Comparison of ENCODE assay signal across 8 cellular contexts in the genomic region with DNA sequence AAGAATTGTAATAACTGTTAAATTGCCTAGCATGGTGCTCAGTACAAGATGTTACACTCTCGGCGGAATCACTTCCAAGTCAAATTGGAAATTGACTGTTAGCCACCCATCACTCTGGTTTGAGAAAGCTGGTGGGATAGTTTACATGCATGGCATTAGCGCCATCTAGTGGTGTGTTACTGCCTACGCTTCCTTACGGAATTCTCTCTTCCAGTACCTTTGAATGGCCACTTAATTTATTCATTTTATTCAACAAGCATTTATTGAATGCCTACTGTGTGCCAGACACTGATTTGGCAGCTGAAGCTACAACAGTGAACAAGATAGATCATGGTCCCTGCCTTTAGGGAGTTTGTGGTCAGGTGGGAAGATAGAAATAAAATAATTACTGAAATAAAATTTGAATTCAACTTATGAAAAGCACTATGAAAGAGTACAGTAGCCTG. TPM values are rescaled to one million over a fixed set of nuclear protein-coding genes. Genes with fewer than 3 reads are reported as not detected.
DNase-seq lines count a peak whose midpoint lies in the region; ATAC-seq and TF ChIP-seq lines count a peak whose summit lies in the region.

No MANE protein-coding gene starts in this region.

- TF ChIP-seq RAD21 in neural cell (conservative IDR thresholded peaks at IDR 0.05), result peak; percentile 94

- H3K27me3 ChIP-seq in esophagus squamous epithelium (peaks cover 0 to 17% (median 0%) of the 10 kb centered on the region in 4 donors), neural cell (ENCODE audit: insufficient read depth, low read depth, low read length) (no peaks in the 10 kb centered on the region)

- DNase-seq in ELF-1 (ENCODE audit: low read depth, low spot score), result peak; percentile 71
- peak; percentile 47 for DNase-seq in OCI-M2 (lab: John Stamatoyannopoulos, UW; ENCODE audit: unreplicated experiment)
- peak; percentile 60 for DNase-seq in activated T-cell treated with anti-CD3 and anti-CD28 coated beads for 24 hours (ENCODE audit: low read depth)
- DNase-seq in esophagus squamous epithelium (lab: John Stamatoyannopoulos, UW), result no peak
- peak in 38 of 49 donors; percentile 2 to 80 (median 44) for DNase-seq in substantia nigra (lab: John Stamatoyannopoulos, UW)

- H3F3A ChIP-seq in neural cell (ENCODE audit: insufficient read depth, low read length, poor library complexity, severe bottlenecking), result no peaks in the 10 kb centered on the region

- H3K27ac ChIP-seq in esophagus squamous epithelium, result no peak overlapping the region
- no peak overlapping the region for H3K27ac ChIP-seq in neural cell (ENCODE audit: low read length)
- no peak overlapping the region for H3K27ac ChIP-seq in substantia nigra (ENCODE audit: low read depth, low read length, poor library complexity, severe bottlenecking)

- TF ChIP-seq CTCF in LNCAP (IDR thresholded peaks at IDR 0.05), result peak; percentile 69
- TF ChIP-seq CTCF in esophagus squamous epithelium (IDR thresholded peaks at IDR 0.05), result peak; percentile 86 to 98 (median 96)
- TF ChIP-seq CTCF in neural cell (IDR thresholded peaks at IDR 0.05; ENCODE audit: poor library complexity, severe bottlenecking), result peak; percentile 95

- H3K4me3 ChIP-seq in esophagus squamous epithelium (no peak overlapping the region), neural cell (ENCODE audit: low read length) (no peak overlapping the region)

- no peak for TF ChIP-seq EP300 in neural cell (conservative IDR thresholded peaks at IDR 0.05; ENCODE audit: poor library complexity, severe bottlenecking)

- no peaks in the 10 kb centered on the region for H3K79me2 ChIP-seq in neural cell (replicated peaks; ENCODE audit: insufficient read depth, low read length)

- TF ChIP-seq POLR2A in esophagus squamous epithelium (IDR thresholded peaks at IDR 0.05), result no peak

- no peaks in the 10 kb centered on the region for H3K9me2 ChIP-seq in neural cell (ENCODE audit: insufficient read depth, low read length)

- no peaks in the 10 kb centered on the region for H3K9me3 ChIP-seq in esophagus squamous epithelium
- no peaks in the 10 kb centered on the region for H3K9me3 ChIP-seq in neural cell (ENCODE audit: low read length)

- no peak for ATAC-seq in GM19035 (IDR thresholded peaks at IDR 0.05; ENCODE audit: unreplicated experiment)

- peaks cover 9 to 35% (median 20%) of the 10 kb centered on the region in 3 donors for H3K4me1 ChIP-seq in esophagus squamous epithelium

- WGBS in esophagus squamous epithelium, 2 donors, result 6 to 12% methylated on average over 5 of the region's 5 CpGs

- H3K4me2 ChIP-seq in neural cell (ENCODE audit: low read length), result no peak overlapping the region

- H3K36me3 ChIP-seq in esophagus squamous epithelium (no peaks in the 10 kb centered on the region), neural cell (ENCODE audit: insufficient read depth, low read length) (no peaks in the 10 kb centered on the region)

- no peaks in the 10 kb centered on the region for H4K20me1 ChIP-seq in neural cell (ENCODE audit: insufficient read depth)

- intact Hi-C loops in esophagus squamous epithelium (cut with DNase I), result no loop called here

- H2AFZ ChIP-seq in neural cell (ENCODE audit: low read depth, low read length), result no peak overlapping the region

- H3K9ac ChIP-seq in neural cell (ENCODE audit: low read length), result no peak overlapping the region

TF ChIP-seq in neural cell, 6 proteins besides CTCF, POLR2A, EP300 and RAD21:
- TF ChIP-seq SMC3 (conservative IDR thresholded peaks at IDR 0.05; ENCODE audit: poor library complexity) (peak; percentile 93), TAF1 (IDR thresholded peaks at IDR 0.05; ENCODE audit: low read depth) (no peak)

RNA-seq across cellular contexts. Expression of gene CRIPT, which starts 33.6 kb away (rescaled TPM):
- total RNA-seq in esophagus squamous epithelium, result 10 to 100 TPM in 2 of 4 donors, 1 to 10 TPM in 2; 4.0 to 14.5 (median 11.2) TPM
- polyA plus RNA-seq in neural cell, result 23.4 and 29.5 TPM in 2 replicates
- 43.8 and 52.3 TPM in 2 replicates for polyA minus RNA-seq in neural cell

RNA-seq across cellular contexts. Expression of gene PIGF, which starts 33.7 kb away (rescaled TPM):
- 10 to 100 TPM in 3 of 4 donors, 1 to 10 TPM in 1; 9.2 to 17.7 (median 13.2) TPM for total RNA-seq in esophagus squamous epithelium
- 53.2 and 64.5 TPM in 2 replicates for polyA plus RNA-seq in neural cell
- polyA minus RNA-seq in neural cell, result 29.7 and 43.2 TPM in 2 replicates

RNA-seq across cellular contexts. Expression of gene SOCS5, which starts 48.5 kb away (rescaled TPM):
- total RNA-seq in esophagus squamous epithelium, result 10 to 100 TPM in 3 of 4 donors, 1 to 10 TPM in 1; 8.9 to 23.3 (median 11.1) TPM
- polyA plus RNA-seq in neural cell, result 15.2 and 15.9 TPM in 2 replicates
- 52.6 and 58.9 TPM in 2 replicates for polyA minus RNA-seq in neural cell
